In the genomic region with DNA sequence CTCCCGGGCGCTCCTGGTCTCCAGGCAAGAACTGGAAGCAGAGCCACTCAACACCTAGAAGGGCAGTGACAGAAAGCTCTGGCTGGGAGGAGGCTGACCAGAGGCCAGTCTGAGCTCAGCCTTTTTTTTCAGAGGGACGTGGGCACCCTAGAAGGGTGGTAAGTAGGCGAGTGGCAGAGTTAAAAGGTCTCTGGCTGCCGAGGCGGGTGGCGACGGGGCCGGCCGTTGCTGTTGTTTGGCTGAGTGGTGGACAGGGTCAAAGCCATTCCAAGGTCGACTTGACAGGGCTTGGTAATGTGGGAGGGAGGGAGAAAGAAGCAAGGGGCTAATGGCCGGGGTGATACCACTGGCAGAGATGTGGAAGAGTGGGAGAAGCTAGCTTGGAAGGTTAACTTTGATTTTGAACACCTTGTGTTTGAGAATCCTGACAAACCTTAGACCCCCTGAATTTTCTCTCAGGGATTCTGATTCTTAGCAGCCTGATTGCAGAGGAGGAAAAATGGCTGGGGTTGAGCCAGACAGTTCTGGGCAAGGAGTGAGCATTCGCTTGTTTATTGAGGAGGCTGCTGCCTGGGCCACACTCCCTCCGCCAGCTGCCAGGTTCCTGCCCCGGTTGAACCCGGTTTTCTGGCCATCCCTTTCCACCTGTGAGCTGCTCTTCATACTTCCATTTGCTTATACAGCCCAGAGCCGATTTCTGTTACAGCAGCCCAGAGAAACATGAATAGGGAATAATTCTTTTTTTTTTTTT, we compare ENCODE assay signal across 8 cellular contexts. TPM values are rescaled to one million over a fixed set of nuclear protein-coding genes. Genes with fewer than 3 reads are reported as not detected.
DNase-seq lines count a peak whose midpoint lies in the region; ATAC-seq and TF ChIP-seq lines count a peak whose summit lies in the region.

No MANE protein-coding gene starts in this region.

- ATAC-seq in DND-41 (ENCODE audit: insufficient read depth, low read depth) (no peak), HG03280 (IDR thresholded peaks at IDR 0.05; ENCODE audit: unreplicated experiment) (no peak), HG02759 (IDR thresholded peaks at IDR 0.05; ENCODE audit: unreplicated experiment) (no peak), GM19395 (IDR thresholded peaks at IDR 0.05; ENCODE audit: unreplicated experiment) (no peak), GM19467 (IDR thresholded peaks at IDR 0.05; ENCODE audit: unreplicated experiment) (no peak)

- H3K36me3 ChIP-seq in DND-41 (ENCODE audit: insufficient read depth, low read length) (peaks cover 10% of the 10 kb centered on the region), esophagus squamous epithelium (peaks cover 0 to 13% (median 0%) of the 10 kb centered on the region in 3 donors), neutrophil (peaks cover 12% of the 10 kb centered on the region)

- H3K4me1 ChIP-seq in DND-41 (ENCODE audit: insufficient read depth, low read length) (peaks cover 11% of the 10 kb centered on the region), esophagus squamous epithelium (peaks cover 0 to 35% (median 14%) of the 10 kb centered on the region in 3 donors), neutrophil (ENCODE audit: control insufficient read depth in 1 of 2, insufficient read depth in 1 of 2, low read depth in 1 of 2, low read length in 1 of 2) (peaks cover 11 to 15% of the 10 kb centered on the region in 2 experiments)

- H3K27me3 ChIP-seq in DND-41 (ENCODE audit: insufficient read depth, low read length, poor library complexity) (no peaks in the 10 kb centered on the region), esophagus squamous epithelium (no peaks in the 10 kb centered on the region), neutrophil (peaks cover 21% of the 10 kb centered on the region)

- H3K4me3 ChIP-seq in DND-41 (ENCODE audit: low read depth in 1 of 2, low read length in 2 of 2) = peak overlapping the region; percentile 19 to 63; a peak in 3 of 4 replicates
- H3K4me3 ChIP-seq in esophagus squamous epithelium = peak overlapping the region; percentile 51 to 73 (median 57)
- peak overlapping the region; percentile 69 to 88 for H3K4me3 ChIP-seq in neutrophil (ENCODE audit: low read depth in 1 of 2, low read length in 1 of 2)

- WGBS in esophagus squamous epithelium, 2 donors = 15 to 20% methylated on average over 17 of the region's 17 CpGs

- H3K27ac ChIP-seq in DND-41 (ENCODE audit: low read length) (peak overlapping the region; percentile 50; the same call in 1 of the 2 replicates), esophagus squamous epithelium (peak overlapping the region; percentile 80 to 87 (median 84)), neutrophil (peak overlapping the region; percentile 76)

- no peak for TF ChIP-seq POLR2A in esophagus squamous epithelium (IDR thresholded peaks at IDR 0.05)

- H3K4me2 ChIP-seq in DND-41 (ENCODE audit: insufficient read depth, low read length) = peak overlapping the region; percentile 95

- peak overlapping the region; percentile 54 for H3K9ac ChIP-seq in DND-41 (ENCODE audit: low read depth, low read length)

- intact Hi-C loops in esophagus squamous epithelium (cut with DNase I) = no loop called here

- no peaks in the 10 kb centered on the region for H4K20me1 ChIP-seq in DND-41 (ENCODE audit: insufficient read depth, low read length)

- DNase-seq in DND-41 (no peak), RKO (ENCODE audit: low spot score) (peak; percentile 14), esophagus squamous epithelium (lab: John Stamatoyannopoulos, UW) (no peak)

- H2AFZ ChIP-seq in DND-41 (ENCODE audit: low read depth, low read length) = peak overlapping the region; percentile 80

- TF ChIP-seq CTCF in DND-41 (IDR thresholded peaks at IDR 0.05; ENCODE audit: borderline replicate concordance, extremely low read depth, low read length, poor library complexity, severe bottlenecking) (no peak), esophagus squamous epithelium (IDR thresholded peaks at IDR 0.05) (no peak), neutrophil (IDR thresholded peaks at IDR 0.05) (no peak)

- H3K9me3 ChIP-seq in DND-41 (ENCODE audit: insufficient read depth, low read length, severe bottlenecking) (no peaks in the 10 kb centered on the region), esophagus squamous epithelium (no peaks in the 10 kb centered on the region), neutrophil (no peaks in the 10 kb centered on the region)

- no peaks in the 10 kb centered on the region for H3K79me2 ChIP-seq in DND-41 (ENCODE audit: insufficient read depth, low read length)

RNA-seq across cellular contexts. Expression of a gene that starts 0.9 kb away (rescaled TPM):
- 1 to 10 TPM in 1 of 4 donors, not detected in 3; 1.8 TPM for total RNA-seq in esophagus squamous epithelium

RNA-seq across cellular contexts. Expression of a gene that starts 14.6 kb away (rescaled TPM):
- total RNA-seq in esophagus squamous epithelium = 10 to 100 TPM in 1 of 4 donors, 1 to 10 TPM in 3; 3.5 to 17.6 (median 8.2) TPM

RNA-seq across cellular contexts. Expression of a gene that starts 17.9 kb away (rescaled TPM):
- total RNA-seq in esophagus squamous epithelium = under 1 TPM; 0.26 to 0.53 (median 0.40) TPM

RNA-seq across cellular contexts. Expression of a gene that starts 19.1 kb away (rescaled TPM):
- total RNA-seq in esophagus squamous epithelium = 10 to 100 TPM; 16.7 to 51.2 (median 35.4) TPM

RNA-seq across cellular contexts. Expression of a gene that starts 33.8 kb away (rescaled TPM):
- 100 to 1,000 TPM in 2 of 4 donors, 10 to 100 TPM in 2; 86.0 to 281 (median 137) TPM for total RNA-seq in esophagus squamous epithelium
